Comparison of ENCODE assay signal across 10 cellular contexts in the genomic region with DNA sequence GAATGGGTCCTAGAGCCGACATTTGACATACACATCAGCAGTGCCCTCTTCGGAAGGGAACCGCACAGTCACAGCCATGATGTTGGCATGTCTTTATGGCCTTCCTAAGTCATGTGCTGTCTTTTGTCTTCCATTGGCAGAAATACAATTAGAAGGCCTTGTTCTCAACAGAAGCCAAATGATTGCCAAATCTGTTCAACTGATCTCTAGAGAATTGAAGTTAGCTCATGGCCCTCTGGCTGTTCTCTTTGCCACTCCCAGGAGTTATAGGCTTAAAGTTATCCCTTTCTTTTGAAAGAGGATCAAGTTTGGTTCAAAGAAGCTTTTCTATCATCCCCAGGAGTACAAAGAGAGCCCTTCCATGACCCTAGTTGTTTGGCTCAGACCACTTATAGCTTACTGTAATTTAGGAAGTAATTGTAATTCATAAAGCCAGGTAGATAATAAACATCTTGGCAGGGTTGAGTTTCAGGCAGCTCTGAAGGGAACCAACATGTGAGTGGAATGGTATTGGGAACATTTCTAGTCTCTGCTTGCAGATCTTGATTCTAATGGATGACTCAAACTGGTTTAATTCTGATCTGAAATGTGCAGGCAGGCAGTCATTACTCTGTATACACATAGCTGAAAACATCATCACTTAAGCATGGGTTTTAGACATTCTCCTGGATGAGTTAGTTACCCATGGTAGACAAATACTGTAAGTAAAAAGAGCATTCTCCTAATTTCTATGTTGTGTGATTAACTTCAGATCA.
DNase-seq lines count a peak whose midpoint lies in the region; ATAC-seq lines count a peak whose summit lies in the region.
"Had no signal": no experiment of that assay in that cellular context is flagged by ENCODE, and none has a peak within 500 bp of the region (broad histone marks: within the 10 kb centered on the region; RNA-seq: fewer than 3 reads in every experiment).

No MANE protein-coding gene starts in this region.

- no peaks in the 10 kb centered on the region for H3K36me3 Mint-ChIP-seq in activated CD4-positive, alpha-beta T cell treated with anti-CD3 and anti-CD28 coated beads for 36 hours (ENCODE audit: low read depth)

- DNase-seq in D341Med (ENCODE audit: low spot score) (peak; percentile 25), Right ventricle myocardium superior (no peak), sciatic nerve (ENCODE audit: low spot score) (no peak), DMS114 treated with DMSO at 0.1 percent for 48 hours (lab: John Stamatoyannopoulos, UW; ENCODE audit: unreplicated experiment) (no peak)
- DNase-seq in NK-92 treated with Interleukin-12 subunit alpha and Interleukin-12 subunit beta, amount 100 ng/mL, for 24 hours (lab: John Stamatoyannopoulos, UW): no peak
- no peak for DNase-seq in activated CD4-positive, alpha-beta T cell treated with anti-CD3 and anti-CD28 coated beads for 36 hours
- DNase-seq: NCI-H187 treated with DMSO at 0.1 percent for 48 hours, small intestine had no signal

- H3K27me3 Mint-ChIP-seq in activated CD4-positive, alpha-beta T cell treated with anti-CD3 and anti-CD28 coated beads for 36 hours: no peaks in the 10 kb centered on the region

- no peak overlapping the region for H3K4me3 Mint-ChIP-seq in activated CD4-positive, alpha-beta T cell treated with anti-CD3 and anti-CD28 coated beads for 36 hours

- H3K4me1 Mint-ChIP-seq in activated CD4-positive, alpha-beta T cell treated with anti-CD3 and anti-CD28 coated beads for 36 hours: no peaks in the 10 kb centered on the region

- CTCF ChIA-PET in activated CD4-positive, alpha-beta T cell treated with anti-CD3 and anti-CD28 coated beads for 36 hours (lab: Charles Lee): interaction anchor here (1.2 kb wide), 1 partner anchor 11 kb away, joined by 3 read pairs; no protein-coding TSS in a partner anchor

- peak overlapping the region; percentile 58 for H3K27ac ChIP-seq in angular gyrus (ENCODE audit: low read depth, low read length)

- no peaks in the 10 kb centered on the region for H3K9me3 Mint-ChIP-seq in activated CD4-positive, alpha-beta T cell treated with anti-CD3 and anti-CD28 coated beads for 36 hours (ENCODE audit: low read depth)

- no peak overlapping the region for H3K27ac Mint-ChIP-seq in activated CD4-positive, alpha-beta T cell treated with anti-CD3 and anti-CD28 coated beads for 36 hours

- intact Hi-C loops in Right ventricle myocardium superior (cut with DNase I) (no loop called here), sciatic nerve (cut with DNase I) (no loop called here)
- intact Hi-C loops in activated CD4-positive, alpha-beta T cell treated with anti-CD3 and anti-CD28 coated beads for 36 hours (cut with DNase I, micrococcal nuclease): no loop called here

- ATAC-seq in Right ventricle myocardium superior (ENCODE audit: poor library complexity) (peak; percentile 82), sciatic nerve (peak; percentile 93), GM19467 (IDR thresholded peaks at IDR 0.05; ENCODE audit: unreplicated experiment) (no peak)
- ATAC-seq in activated CD4-positive, alpha-beta T cell treated with anti-CD3 and anti-CD28 coated beads for 36 hours: no peak

- POLR2A ChIA-PET in activated CD4-positive, alpha-beta T cell treated with anti-CD3 and anti-CD28 coated beads for 36 hours (lab: Charles Lee): no interaction called here

Comparison
In these comparisons a context has a peak if more than half of its experiments do, and no peak if none do; other contexts are left out.
1. ATAC-seq: peak in Right ventricle myocardium superior (single experiment) and sciatic nerve (single experiment); none in GM19467 (single experiment) and activated CD4-positive, alpha-beta T cell treated with anti-CD3 and anti-CD28 coated beads for 36 hours (single experiment).